In the genomic region with DNA sequence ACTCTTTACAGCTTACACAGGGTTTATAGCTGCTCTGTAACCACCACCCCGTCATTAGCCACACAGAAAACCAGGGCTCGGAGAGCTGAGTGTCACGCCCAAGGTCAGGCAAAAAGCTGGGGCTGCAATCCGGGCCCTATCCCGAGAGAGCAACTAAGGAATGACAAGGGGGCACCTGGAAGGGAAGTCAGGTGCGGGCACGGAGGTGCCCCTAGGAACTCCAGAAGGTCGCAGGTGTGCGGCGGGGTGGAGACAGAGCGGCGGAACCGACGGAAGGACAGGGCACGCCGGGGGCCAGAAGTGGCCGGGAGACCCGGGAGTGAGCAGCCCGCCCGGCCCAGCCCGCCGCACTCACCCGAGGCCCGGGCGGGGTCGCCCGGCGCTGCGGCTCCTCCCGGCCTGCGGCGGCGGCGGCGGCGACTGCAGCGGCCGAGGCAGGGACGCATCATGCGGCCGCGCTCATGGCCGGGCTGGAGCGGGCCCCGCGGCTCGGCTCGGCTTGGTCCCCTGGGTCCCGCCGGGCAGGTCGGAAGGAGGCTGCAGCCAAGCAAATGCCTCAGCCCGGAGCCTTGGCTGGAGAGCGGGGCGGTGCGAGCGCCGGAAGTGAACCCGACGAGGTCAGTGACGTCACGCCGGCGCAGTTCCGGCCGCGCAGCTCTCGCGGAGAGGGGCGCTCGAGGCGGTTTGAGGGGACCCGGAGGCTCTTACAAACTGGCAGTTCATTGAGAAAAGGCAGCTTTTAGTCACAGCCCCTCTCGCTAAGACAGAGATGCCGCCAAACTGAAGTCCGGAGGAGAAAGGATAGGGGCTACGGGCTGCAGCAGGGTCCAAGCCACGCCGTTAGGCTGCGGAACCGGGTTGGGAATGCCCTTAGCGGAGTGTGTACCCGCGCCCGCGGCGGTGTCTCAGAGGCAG, we compare ENCODE assay signal across 8 cellular contexts. TPM values are rescaled to one million over a fixed set of nuclear protein-coding genes. Genes with fewer than 3 reads are reported as not detected.
DNase-seq lines count a peak whose midpoint lies in the region; ATAC-seq and TF ChIP-seq lines count a peak whose summit lies in the region.

A gene with protein sequence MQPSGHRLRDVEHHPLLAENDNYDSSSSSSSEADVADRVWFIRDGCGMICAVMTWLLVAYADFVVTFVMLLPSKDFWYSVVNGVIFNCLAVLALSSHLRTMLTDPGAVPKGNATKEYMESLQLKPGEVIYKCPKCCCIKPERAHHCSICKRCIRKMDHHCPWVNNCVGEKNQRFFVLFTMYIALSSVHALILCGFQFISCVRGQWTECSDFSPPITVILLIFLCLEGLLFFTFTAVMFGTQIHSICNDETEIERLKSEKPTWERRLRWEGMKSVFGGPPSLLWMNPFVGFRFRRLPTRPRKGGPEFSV (minus strand): TSS at position 605 of the 915 bp plus-strand sequence. CDS start 20,917 bp downstream, outside the sequence.

- H3K27ac Mint-ChIP-seq in activated naive CD4-positive, alpha-beta T cell treated with anti-CD3 and anti-CD28 coated beads, Interleukin-2, amount 50 U/mL, for 72 hours = peak within 1 kb of the TSS; percentile 98 to 99

- peak; percentile 97 to 98 for ATAC-seq in activated naive CD4-positive, alpha-beta T cell treated with anti-CD3 and anti-CD28 coated beads, Interleukin-2, amount 50 U/mL, for 72 hours

- H3K36me3 Mint-ChIP-seq in activated naive CD4-positive, alpha-beta T cell treated with anti-CD3 and anti-CD28 coated beads, Interleukin-2, amount 50 U/mL, for 72 hours = peaks cover 14 to 16% of the 10 kb centered on the region in 2 donors

- no peaks in the 10 kb centered on the region for H3K9me3 Mint-ChIP-seq in activated naive CD4-positive, alpha-beta T cell treated with anti-CD3 and anti-CD28 coated beads, Interleukin-2, amount 50 U/mL, for 72 hours

- peaks cover 11% of the 10 kb centered on the region for H3K4me1 ChIP-seq in ovary (ENCODE audit: insufficient read depth)
- H3K4me1 ChIP-seq in thymus (ENCODE audit: control insufficient read depth, insufficient read depth, low read length) = no peaks in the 10 kb centered on the region

- H3K4me3 ChIP-seq in H7 (ENCODE audit: insufficient read depth, low read depth, low read length) (peak within 1 kb of the TSS; percentile 73), MG63 (peak within 1 kb of the TSS; percentile 81), ovary (peak within 1 kb of the TSS; percentile 87), thymus (ENCODE audit: low read length) (peak within 1 kb of the TSS; percentile 97)

- intact Hi-C loops in ovary (cut with DNase I) = no loop called here

- TF ChIP-seq CTCF in ovary (IDR thresholded peaks at IDR 0.05) = peak in 2 of 3 donors; percentile 31 to 39

- 0 to 1% (median 0%) methylated on average over 51 to 86 of the region's 86 CpGs for WGBS in ovary, 3 donors
- WGBS in thymus = under 1% methylated on average over 86 of the region's 86 CpGs

- H3K36me3 ChIP-seq in H7 (replicated peaks; ENCODE audit: control insufficient read depth, insufficient read depth, low read length) (no peaks in the 10 kb centered on the region; the same call in 1 of the 2 replicates), MG63 (no peaks in the 10 kb centered on the region), ovary (no peaks in the 10 kb centered on the region), thymus (ENCODE audit: control insufficient read depth, insufficient read depth) (no peaks in the 10 kb centered on the region)

- TF ChIP-seq POLR2A in ovary (IDR thresholded peaks at IDR 0.05) = peak; percentile 97

- H3K9me3 ChIP-seq in MG63 = no peaks in the 10 kb centered on the region
- H3K9me3 ChIP-seq in ovary = no peaks in the 10 kb centered on the region
- no peaks in the 10 kb centered on the region for H3K9me3 ChIP-seq in thymus (ENCODE audit: control insufficient read depth)

- TF ChIP-seq EP300 in ovary (IDR thresholded peaks at IDR 0.05) = no peak

- no peaks in the 10 kb centered on the region for H3K27me3 ChIP-seq in H7 (ENCODE audit: control insufficient read depth, insufficient read depth, low read length)
- no peaks in the 10 kb centered on the region for H3K27me3 ChIP-seq in MG63
- H3K27me3 ChIP-seq in ovary = no peaks in the 10 kb centered on the region
- no peaks in the 10 kb centered on the region for H3K27me3 ChIP-seq in thymus (ENCODE audit: control insufficient read depth, insufficient read depth)

- peak within 1 kb of the TSS; percentile 91 to 97 for H3K27ac ChIP-seq in ovary
- peak within 1 kb of the TSS; percentile 100 for H3K27ac ChIP-seq in thymus (ENCODE audit: low read depth)

- DNase-seq in GF-D8 (lab: John Stamatoyannopoulos, UW) (peak; percentile 59), H7 (peak; percentile 95), MG63 (peak; percentile 76), SKM-1 (lab: John Stamatoyannopoulos, UW; ENCODE audit: unreplicated experiment) (peak; percentile 68), glomerular visceral epithelial cell (ENCODE audit: extremely low spot score) (peak; percentile 74), ovary (peak; percentile 84 to 92 (median 91))
- DNase-seq in activated naive CD4-positive, alpha-beta T cell treated with anti-CD3 and anti-CD28 coated beads, Interleukin-2, amount 50 U/mL, for 72 hours (ENCODE audit: low spot score in 2 of 2) = peak; percentile 81 to 87

RNA-seq across cellular contexts. Expression of the gene that starts here (rescaled TPM):
- 56.9 and 60.7 TPM in 2 replicates for total RNA-seq in H7 (2014; rRNA removed; shearing (Covaris generic))
- total RNA-seq in MG63 (2014; rRNA removed; shearing (Covaris generic); ENCODE audit: low replicate concordance) = 27.6 and 32.5 TPM in 2 replicates
- total RNA-seq in activated naive CD4-positive, alpha-beta T cell treated with anti-CD3 and anti-CD28 coated beads, Interleukin-2, amount 50 U/mL, for 72 hours = 10 to 100 TPM; 24.2 to 24.9 TPM
- 10 to 100 TPM; 28.3 to 39.6 (median 32.7) TPM for total RNA-seq in ovary
- polyA plus RNA-seq in ovary = 10 to 100 TPM; 23.9 to 54.5 TPM
- 24.6 TPM for polyA plus RNA-seq in thymus

Comparison
In these comparisons a context has a peak if more than half of its experiments do, and no peak if none do; other contexts are left out.
1. Peak in every context shown above with its lines: DNase-seq, ATAC-seq, H3K4me3 ChIP-seq and H3K27ac ChIP-seq.